Comparison of ENCODE assay signal across 23 cellular contexts in genomic region chr11:64911689-64912088, GRCh38. TPM values are rescaled to one million over a fixed set of nuclear protein-coding genes. Genes with fewer than 3 reads are reported as not detected.
"Had no signal": no experiment of that assay in that cellular context is flagged by ENCODE, and none has a peak within 500 bp of the region (broad histone marks: within the 10 kb centered on the region; RNA-seq: fewer than 3 reads in every experiment).

No MANE protein-coding gene starts in this region.

- H3K4me3 Mint-ChIP-seq: dendritic cell treated with granulocyte-macrophage colony-stimulating factor and Interleukin-4, amounts not matched to agents 40 ng/mL and 50 ng/mL, for 4 days; nephron progenitor cell; type B pancreatic cell had no signal

- H3K9me3 Mint-ChIP-seq: dendritic cell treated with granulocyte-macrophage colony-stimulating factor and Interleukin-4, amounts not matched to agents 40 ng/mL and 50 ng/mL, for 4 days; effector memory CD8-positive, alpha-beta T cell; naive B cell; nephron progenitor cell; type B pancreatic cell had no signal

- H3K4me3 ChIP-seq: esophagus muscularis mucosa, gastrocnemius medialis, heart right ventricle, ovary, suprapubic skin, thyroid gland had no signal

- H3K27me3 Mint-ChIP-seq: dendritic cell treated with granulocyte-macrophage colony-stimulating factor and Interleukin-4, amounts not matched to agents 40 ng/mL and 50 ng/mL, for 4 days; effector memory CD8-positive, alpha-beta T cell; naive B cell; type B pancreatic cell had no signal

- DNase-seq: effector memory CD8-positive, alpha-beta T cell; gastrocnemius medialis; heart right ventricle; hypothalamus; kidney glomerular epithelial cell; mesendoderm; naive B cell; nephron progenitor cell; nucleus accumbens; ovary; small intestine; stimulated activated CD4-positive, alpha-beta T cell treated with anti-CD3 and anti-CD28 coated beads, Interleukin-12 subunit alpha, Interleukin-12 subunit beta, amount 100 ng/mL, for 4 hours; stimulated activated naive CD8-positive, alpha-beta T cell treated with anti-CD3 and anti-CD28 coated beads, Interleukin-15, Interleukin-2, amounts not matched to agents 100 U/mL and 50 U/mL, for 24 hours; thyroid gland had no signal

- H3K27me3 ChIP-seq: esophagus muscularis mucosa, gastrocnemius medialis, heart right ventricle, ovary, suprapubic skin, thyroid gland had no signal

- H3K36me3 ChIP-seq: ovary had no signal

- H3K9me3 ChIP-seq: esophagus muscularis mucosa, gastrocnemius medialis, heart right ventricle, ovary, suprapubic skin, thyroid gland had no signal

- H3K27ac Mint-ChIP-seq: dendritic cell treated with granulocyte-macrophage colony-stimulating factor and Interleukin-4, amounts not matched to agents 40 ng/mL and 50 ng/mL, for 4 days; naive B cell; nephron progenitor cell; type B pancreatic cell had no signal

- ATAC-seq: effector memory CD8-positive, alpha-beta T cell; gastrocnemius medialis; heart right ventricle; right cardiac atrium; stimulated activated naive CD8-positive, alpha-beta T cell treated with anti-CD3 and anti-CD28 coated beads, Interleukin-15, Interleukin-2, amounts not matched to agents 100 U/mL and 50 U/mL, for 24 hours had no signal

RNA-seq across cellular contexts. Expression of gene GPHA2, which starts 24.0 kb away (rescaled TPM):
- total RNA-seq: esophagus muscularis mucosa, fibroblast of villous mesenchyme, gastrocnemius medialis, heart right ventricle, liver, lung microvascular endothelial cell, posterior vena cava, right cardiac atrium, suprapubic skin had no signal
